Comparison of ENCODE assay signal across 8 cellular contexts in the genomic region with DNA sequence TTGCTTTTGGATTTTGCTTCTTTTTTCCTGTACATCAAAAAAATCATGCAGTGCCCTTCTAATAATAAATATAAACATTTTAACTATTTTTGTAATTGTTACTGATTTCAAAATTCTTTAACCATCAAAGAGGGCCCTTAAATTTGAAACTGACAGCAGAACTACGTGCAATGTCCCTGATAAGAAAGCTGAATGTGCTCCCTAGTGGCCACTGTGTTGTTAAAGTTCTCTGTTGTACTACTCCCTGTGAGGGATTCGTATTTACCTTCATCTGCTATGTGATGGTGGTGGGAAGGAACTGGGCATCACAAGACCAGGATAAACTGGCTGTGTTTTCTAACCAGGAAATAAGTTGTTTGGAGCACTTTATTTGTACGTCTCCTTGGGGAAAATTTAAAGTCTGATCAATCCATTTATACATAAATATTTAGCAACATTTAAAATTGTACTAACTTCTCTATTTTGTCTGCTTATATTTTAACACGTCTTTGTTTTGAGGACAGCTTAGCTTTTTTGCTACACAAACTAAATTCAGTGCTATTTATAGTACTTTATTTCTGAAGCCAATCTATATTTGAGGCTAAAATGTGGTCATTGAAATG.
DNase-seq lines count a peak whose midpoint lies in the region; ATAC-seq and TF ChIP-seq lines count a peak whose summit lies in the region.

No MANE protein-coding gene starts in this region.

- DNase-seq in COLO829 (ENCODE audit: low spot score) (peak; percentile 48), KG1 (lab: John Stamatoyannopoulos, UW) (peak; percentile 31), SHP77 (lab: John Stamatoyannopoulos, UW) (peak; percentile 51 to 63), fibroblast of the aortic adventitia (ENCODE audit: low read depth) (peak; percentile 83), transverse colon (peak; percentile 16)
- no peak for DNase-seq in activated CD4-positive, alpha-beta T cell treated with anti-CD3 and anti-CD28 coated beads, Interleukin-2, amount 10 ng/mL, durations not matched to agents 24 days and 14 days
- no peak for DNase-seq in effector memory CD4-positive, alpha-beta T cell

- TF ChIP-seq POLR2A in transverse colon (IDR thresholded peaks at IDR 0.05): no peak

- H3K4me3 ChIP-seq in fibroblast of the aortic adventitia (ENCODE audit: low read depth, low read length): no peak overlapping the region
- no peak overlapping the region for H3K4me3 ChIP-seq in transverse colon
- H3K4me3 ChIP-seq in effector memory CD4-positive, alpha-beta T cell (ENCODE audit: insufficient read depth, low read depth, low read length, poor library complexity, severe bottlenecking): no peak overlapping the region

- H3K4me1 Mint-ChIP-seq in activated CD4-positive, alpha-beta T cell treated with anti-CD3 and anti-CD28 coated beads, Interleukin-2, amount 10 ng/mL, durations not matched to agents 24 days and 14 days: no peaks in the 10 kb centered on the region

- no peaks in the 10 kb centered on the region for H3K4me1 ChIP-seq in transverse colon
- no peaks in the 10 kb centered on the region for H3K4me1 ChIP-seq in effector memory CD4-positive, alpha-beta T cell (ENCODE audit: control insufficient read depth, insufficient read depth, low read length, poor library complexity, severe bottlenecking)

- 14 to 22% methylated on average over 3 to 4 of the region's 4 CpGs for WGBS in transverse colon (ENCODE audit: low coverage in 1 of 2), 2 donors

- no peaks in the 10 kb centered on the region for H3K36me3 Mint-ChIP-seq in activated CD4-positive, alpha-beta T cell treated with anti-CD3 and anti-CD28 coated beads, Interleukin-2, amount 10 ng/mL, durations not matched to agents 24 days and 14 days (ENCODE audit: low read depth)

- in situ Hi-C loops in transverse colon (cut with MboI; ENCODE audit: low pct_ligation_motif_present in 1 of 4, low pct_unique_long_range_greater_than_20kb in 1 of 4, low sequenced_read_pairs in 3 of 4): no loop called here

- no peak for ATAC-seq in HG02981 (IDR thresholded peaks at IDR 0.05; ENCODE audit: unreplicated experiment)

- no peaks in the 10 kb centered on the region for H3K27me3 Mint-ChIP-seq in activated CD4-positive, alpha-beta T cell treated with anti-CD3 and anti-CD28 coated beads, Interleukin-2, amount 10 ng/mL, durations not matched to agents 24 days and 14 days

- H3K9me3 Mint-ChIP-seq in activated CD4-positive, alpha-beta T cell treated with anti-CD3 and anti-CD28 coated beads, Interleukin-2, amount 10 ng/mL, durations not matched to agents 24 days and 14 days: no peaks in the 10 kb centered on the region

- no peaks in the 10 kb centered on the region for H3K27me3 ChIP-seq in transverse colon
- H3K27me3 ChIP-seq in effector memory CD4-positive, alpha-beta T cell (replicated peaks; ENCODE audit: control insufficient read depth, insufficient read depth, low read length, poor library complexity, severe bottlenecking): no peaks in the 10 kb centered on the region

- no peak overlapping the region for H3K27ac ChIP-seq in transverse colon
- H3K27ac ChIP-seq in effector memory CD4-positive, alpha-beta T cell (ENCODE audit: insufficient read depth, low read length, poor library complexity, severe bottlenecking): no peak overlapping the region

- H3K4me3 Mint-ChIP-seq in activated CD4-positive, alpha-beta T cell treated with anti-CD3 and anti-CD28 coated beads, Interleukin-2, amount 10 ng/mL, durations not matched to agents 24 days and 14 days: no peak overlapping the region

- TF ChIP-seq EP300 in transverse colon (IDR thresholded peaks at IDR 0.05; ENCODE audit: low read depth): no peak

- no peaks in the 10 kb centered on the region for H3K9me3 ChIP-seq in transverse colon
- no peaks in the 10 kb centered on the region for H3K9me3 ChIP-seq in effector memory CD4-positive, alpha-beta T cell (ENCODE audit: control insufficient read depth, low read length)

- no peak overlapping the region for H3K27ac Mint-ChIP-seq in activated CD4-positive, alpha-beta T cell treated with anti-CD3 and anti-CD28 coated beads, Interleukin-2, amount 10 ng/mL, durations not matched to agents 24 days and 14 days

- H3K36me3 ChIP-seq in transverse colon: no peaks in the 10 kb centered on the region
- no peaks in the 10 kb centered on the region for H3K36me3 ChIP-seq in effector memory CD4-positive, alpha-beta T cell (ENCODE audit: control insufficient read depth, insufficient read depth, low read length)

- intact Hi-C loops in transverse colon (cut with DNase I; ENCODE audit: low total_unique reads): no loop called here
- intact Hi-C loops in activated CD4-positive, alpha-beta T cell treated with anti-CD3 and anti-CD28 coated beads, Interleukin-2, amount 10 ng/mL, durations not matched to agents 24 days and 14 days (cut with micrococcal nuclease): no loop called here

- TF ChIP-seq CTCF in fibroblast of the aortic adventitia (IDR thresholded peaks at IDR 0.05; ENCODE audit: insufficient read depth, low read length): peak; percentile 60
- peak; percentile 38 to 55 (median 42) for TF ChIP-seq CTCF in transverse colon (IDR thresholded peaks at IDR 0.05)

Comparison
In these comparisons a context has a peak if more than half of its experiments do, and no peak if none do; other contexts are left out.
1. DNase-seq: peak in COLO829 (single experiment), KG1 (single experiment), SHP77 (2 of 2), fibroblast of the aortic adventitia (single experiment) and transverse colon (single experiment); none in activated CD4-positive, alpha-beta T cell treated with anti-CD3 and anti-CD28 coated beads, Interleukin-2, amount 10 ng/mL, durations not matched to agents 24 days and 14 days (single experiment) and effector memory CD4-positive, alpha-beta T cell (0 of 3).